8 cellular contexts compared by ENCODE assay signal in the genomic region with DNA sequence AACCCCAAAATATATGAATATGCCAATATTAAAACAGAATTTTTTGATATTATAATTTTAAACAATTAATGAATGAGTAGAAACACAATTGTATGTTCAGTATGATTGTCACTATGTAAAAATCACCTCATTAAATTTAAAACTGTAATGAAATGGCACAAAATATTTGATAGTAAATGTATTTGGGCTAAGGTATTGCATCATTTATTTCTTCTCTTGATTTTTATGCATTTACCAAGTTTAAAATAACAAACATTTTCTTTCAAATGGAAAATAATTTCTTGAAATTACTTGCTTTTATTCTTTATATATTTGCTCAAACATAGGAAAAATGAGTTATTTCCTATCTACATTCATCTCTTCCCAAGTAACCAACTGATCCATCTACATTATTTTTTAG.
"Had no signal": no experiment of that assay in that cellular context is flagged by ENCODE, and none has a peak within 500 bp of the region (broad histone marks: within the 10 kb centered on the region; RNA-seq: fewer than 3 reads in every experiment).

No MANE protein-coding gene starts in this region.

- DNase-seq: H9, HCEC 1CT, KBM-7 had no signal

- ATAC-seq: GM23338 had no signal

- H3K4me3 ChIP-seq: GM23338 had no signal

- FAIRE-seq: H1, H54, HTR-8/SVneo had no signal

- H2AFZ ChIP-seq: GM23338 had no signal

- H3K27ac ChIP-seq: KMS-11 had no signal

- H3K4me2 ChIP-seq: GM23338, KMS-11 had no signal

- H3K9ac ChIP-seq: KMS-11 had no signal
